In genomic region chr3:72598856-72599255, GRCh38 we compare ENCODE assay signal across 28 cellular contexts.
"Had no signal": no experiment of that assay in that cellular context is flagged by ENCODE, and none has a peak within 500 bp of the region (broad histone marks: within the 10 kb centered on the region; RNA-seq: fewer than 3 reads in every experiment).

No MANE protein-coding gene starts in this region.

- DNase-seq: activated CD4-positive, alpha-beta memory T cell treated with anti-CD3 and anti-CD28 coated beads, Interleukin-2, amount 10 ng/mL, durations not matched to agents 7 days and 5 days; activated CD4-positive, alpha-beta T cell treated with anti-CD3 and anti-CD28 coated beads for 1 hour; activated CD4-positive, alpha-beta T cell treated with anti-CD3 and anti-CD28 coated beads for 4 hours; activated CD4-positive, alpha-beta T cell treated with anti-CD3 and anti-CD28 coated beads, Interleukin-2, amount 10 ng/mL, durations not matched to agents 7 days and 5 days; activated CD4-positive, alpha-beta T cell treated with anti-CD3 and anti-CD28 coated beads, Interleukin-2, amount 50 U/mL, for 4 hours; activated CD8-positive, alpha-beta memory T cell treated with anti-CD3 and anti-CD28 coated beads for 24 hours; activated effector memory CD4-positive, alpha-beta T cell treated with Interleukin-2 at 50 U/mL for 16 hours; activated gamma-delta T cell treated with Interleukin-2 at 50 U/mL for 16 hours; activated naive CD4-positive, alpha-beta T cell treated with anti-CD3 and anti-CD28 coated beads, Interleukin-2, amount 50 U/mL, for 16 hours; activated naive CD4-positive, alpha-beta T cell treated with Interleukin-2 at 50 U/mL for 16 hours; activated T-cell treated with anti-CD3 and anti-CD28 coated beads, Interleukin-2, amount 50 U/mL, for 4 hours; amniotic stem cell; anterior cingulate cortex; brain microvascular endothelial cell; dorsolateral prefrontal cortex; effector memory CD4-positive, alpha-beta T cell; endodermal cell; erythroblast; foreskin keratinocyte; gastrocnemius medialis; heart right ventricle; T-helper 1 cell; T-helper 17 cell; T1000 had no signal

- H3K4me1 ChIP-seq: foreskin keratinocyte, gastrocnemius medialis had no signal

- H3K36me3 ChIP-seq: brain microvascular endothelial cell, esophagus muscularis mucosa, gastrocnemius medialis, heart right ventricle had no signal

- H3K4me3 ChIP-seq: coronary artery, dorsolateral prefrontal cortex, esophagus muscularis mucosa, gastrocnemius medialis, heart right ventricle had no signal

- H3K9me3 ChIP-seq: esophagus muscularis mucosa, gastrocnemius medialis, heart right ventricle had no signal

- ATAC-seq: activated T-cell treated with anti-CD3 and anti-CD28 coated beads, Interleukin-2, amount 50 U/mL, for 4 hours; activated T-helper 17 cell treated with anti-CD3 and anti-CD28 coated beads, Interleukin-2, amount 50 U/mL, for 72 hours; foreskin keratinocyte; gastrocnemius medialis; heart right ventricle; T-helper 17 cell; WTC11 had no signal

- H3K27me3 ChIP-seq: dorsolateral prefrontal cortex, esophagus muscularis mucosa had no signal

- H3K27ac ChIP-seq: brain microvascular endothelial cell, coronary artery, esophagus muscularis mucosa, foreskin keratinocyte, gastrocnemius medialis, heart right ventricle had no signal
